In the genomic region with DNA sequence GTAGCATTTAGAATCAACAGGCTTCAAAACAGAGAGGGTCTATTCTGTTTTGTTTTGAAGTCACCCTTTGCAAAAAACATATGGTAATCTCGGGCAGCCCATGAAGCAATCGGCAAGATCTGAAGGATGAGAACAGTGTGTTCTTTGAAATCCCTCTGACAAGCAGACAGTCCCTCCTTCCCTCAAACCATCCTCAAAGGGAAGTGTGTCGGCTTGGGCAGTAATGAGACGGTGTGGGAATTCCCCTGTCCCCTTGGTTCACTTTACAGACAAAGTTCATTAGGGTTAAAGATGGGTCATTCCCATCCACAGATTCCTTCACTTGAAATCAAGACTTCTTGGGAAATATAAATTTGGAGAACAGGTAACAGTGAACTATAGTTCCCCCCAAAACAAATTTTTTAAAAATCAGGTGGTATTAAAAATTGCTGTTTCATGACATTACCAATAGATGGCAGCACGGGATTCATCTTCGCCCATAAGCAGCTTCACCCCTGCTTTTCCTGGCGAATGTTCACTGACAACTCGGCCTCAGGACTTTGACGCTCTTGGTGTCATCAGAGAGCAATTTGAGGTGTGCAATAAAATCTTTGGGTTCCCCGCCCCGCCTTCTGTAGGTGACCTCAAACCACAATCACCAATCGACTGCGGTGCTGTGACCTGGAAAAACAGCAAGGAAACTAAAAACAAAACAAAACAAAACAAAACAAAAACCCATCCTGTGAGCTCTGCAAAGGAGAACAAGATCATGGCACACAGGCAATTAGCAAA, we compare ENCODE assay signal across 1 cellular context.
TF ChIP-seq lines count a peak whose summit lies in the region.

No MANE protein-coding gene starts in this region.

TF ChIP-seq in GM12878, 131 proteins besides CTCF, POLR2A, EP300 and RAD21 (continued from another document and continues in another):
- TF ChIP-seq ZBTB40 (IDR thresholded peaks at IDR 0.05; ENCODE audit: borderline replicate concordance) (no peak), TARDBP (IDR thresholded peaks at IDR 0.05; ENCODE audit: borderline replicate concordance) (peak; percentile 43; the same call in 1 of the 2 replicates), ATF7 (IDR thresholded peaks at IDR 0.05; ENCODE audit: low read depth) (peak; percentile 81), ESRRA (IDR thresholded peaks at IDR 0.05; ENCODE audit: low read length) (no peak), SIX5 (IDR thresholded peaks at IDR 0.05; ENCODE audit: low read depth, low read length, severe bottlenecking) (no peak), CREB1 (IDR thresholded peaks at IDR 0.05; ENCODE audit: low read depth) (peak; percentile 92), MYB (IDR thresholded peaks at IDR 0.05; ENCODE audit: borderline replicate concordance, low read depth, low read length) (no peak), ZNF207 (IDR thresholded peaks at IDR 0.05; ENCODE audit: borderline replicate concordance) (peak; percentile 69; the same call in 1 of the 2 replicates), SRF (IDR thresholded peaks at IDR 0.05; ENCODE audit: low read depth in 2 of 2, low read length in 2 of 2) (0 out of 4 replicates have a peak, but pooled peaks of 1 of the 2 experiments have one; percentile 36), JUNB (IDR thresholded peaks at IDR 0.05) (peak; percentile 18), FOXK2 (IDR thresholded peaks at IDR 0.05) (0 out of 2 replicates have a peak, but pooled peaks have one; percentile 36), IRF5 (IDR thresholded peaks at IDR 0.05; ENCODE audit: borderline replicate concordance) (peak; percentile 84), NBN (IDR thresholded peaks at IDR 0.05) (peak; percentile 95), RCOR1 (conservative IDR thresholded peaks at IDR 0.05; ENCODE audit: low read depth, low read length) (no peak), ETV6 (conservative IDR thresholded peaks at IDR 0.05 in 1 of 2, IDR thresholded peaks at IDR 0.05 in 1 of 2; ENCODE audit: borderline replicate concordance in 1 of 2, low read depth in 1 of 2) (peak in 1 of 2 experiments; percentile 56; a peak in 1 of 4 replicates), HDAC2 (IDR thresholded peaks at IDR 0.05) (no peak), CBX5 (IDR thresholded peaks at IDR 0.05; ENCODE audit: low read depth) (peak; percentile 89; the same call in 1 of the 2 replicates), POU2F2 (IDR thresholded peaks at IDR 0.05; ENCODE audit: borderline replicate concordance, low read depth, low read length) (0 out of 3 replicates have a peak, but pooled peaks have one; percentile 13), NFYA (IDR thresholded peaks at IDR 0.05; ENCODE audit: borderline replicate concordance, low read depth, low read length) (no peak), NKRF (conservative IDR thresholded peaks at IDR 0.05) (peak; percentile 24), CEBPB (IDR thresholded peaks at IDR 0.05; ENCODE audit: borderline replicate concordance in 1 of 2, low read depth in 2 of 2, low read length in 2 of 2) (no peak; a peak in 1 of 4 replicates), MLLT1 (IDR thresholded peaks at IDR 0.05) (peak; percentile 98), MXI1 (IDR thresholded peaks at IDR 0.05; ENCODE audit: low read depth, low read length) (peak; percentile 72), WRNIP1 (IDR thresholded peaks at IDR 0.05; ENCODE audit: borderline replicate concordance, low read depth, low read length) (no peak), BHLHE40 (IDR thresholded peaks at IDR 0.05; ENCODE audit: borderline replicate concordance in 1 of 2, low read depth in 2 of 2, low read length in 1 of 2) (peak; percentile 53 to 61; a peak in 2 of 4 replicates), NFXL1 (IDR thresholded peaks at IDR 0.05; ENCODE audit: borderline replicate concordance) (no peak), BACH1 (IDR thresholded peaks at IDR 0.05; ENCODE audit: borderline replicate concordance) (no peak), ZNF274 (IDR thresholded peaks at IDR 0.05; ENCODE audit: insufficient read depth, insufficient read length) (no peak), NR2F1 (conservative IDR thresholded peaks at IDR 0.05) (peak; percentile 86), MEF2B (IDR thresholded peaks at IDR 0.05; ENCODE audit: partially characterized antibody, poor library complexity, severe bottlenecking) (peak; percentile 48), ZNF217 (IDR thresholded peaks at IDR 0.05) (no peak), LARP7 (IDR thresholded peaks at IDR 0.05) (no peak), BCL11A (IDR thresholded peaks at IDR 0.05; ENCODE audit: low read depth, low read length) (no peak; the same call in 1 of the 2 replicates), CBX3 (IDR thresholded peaks at IDR 0.05; ENCODE audit: borderline replicate concordance, low read depth) (no peak), PAX5 (IDR thresholded peaks at IDR 0.05; ENCODE audit: borderline replicate concordance, low read depth, low read length) (0 out of 2 replicates have a peak, but pooled peaks have one; percentile 24), EZH2 (IDR thresholded peaks at IDR 0.05; ENCODE audit: borderline replicate concordance, control insufficient read depth, low read depth, low read length) (no peak), HDGF (IDR thresholded peaks at IDR 0.05) (peak; percentile 88; the same call in 1 of the 2 replicates), MTA2 (IDR thresholded peaks at IDR 0.05; ENCODE audit: low read depth) (peak; percentile 85), SMAD1 (IDR thresholded peaks at IDR 0.05; ENCODE audit: low read depth, partially characterized antibody) (no peak), KLF5 (IDR thresholded peaks at IDR 0.05; ENCODE audit: partially characterized antibody) (peak; percentile 38)
- TF ChIP-seq, protein P1, sequence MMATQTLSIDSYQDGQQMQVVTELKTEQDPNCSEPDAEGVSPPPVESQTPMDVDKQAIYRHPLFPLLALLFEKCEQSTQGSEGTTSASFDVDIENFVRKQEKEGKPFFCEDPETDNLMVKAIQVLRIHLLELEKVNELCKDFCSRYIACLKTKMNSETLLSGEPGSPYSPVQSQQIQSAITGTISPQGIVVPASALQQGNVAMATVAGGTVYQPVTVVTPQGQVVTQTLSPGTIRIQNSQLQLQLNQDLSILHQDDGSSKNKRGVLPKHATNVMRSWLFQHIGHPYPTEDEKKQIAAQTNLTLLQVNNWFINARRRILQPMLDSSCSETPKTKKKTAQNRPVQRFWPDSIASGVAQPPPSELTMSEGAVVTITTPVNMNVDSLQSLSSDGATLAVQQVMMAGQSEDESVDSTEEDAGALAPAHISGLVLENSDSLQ (IDR thresholded peaks at IDR 0.05), result peak; percentile 12
- TF ChIP-seq, protein P2, sequence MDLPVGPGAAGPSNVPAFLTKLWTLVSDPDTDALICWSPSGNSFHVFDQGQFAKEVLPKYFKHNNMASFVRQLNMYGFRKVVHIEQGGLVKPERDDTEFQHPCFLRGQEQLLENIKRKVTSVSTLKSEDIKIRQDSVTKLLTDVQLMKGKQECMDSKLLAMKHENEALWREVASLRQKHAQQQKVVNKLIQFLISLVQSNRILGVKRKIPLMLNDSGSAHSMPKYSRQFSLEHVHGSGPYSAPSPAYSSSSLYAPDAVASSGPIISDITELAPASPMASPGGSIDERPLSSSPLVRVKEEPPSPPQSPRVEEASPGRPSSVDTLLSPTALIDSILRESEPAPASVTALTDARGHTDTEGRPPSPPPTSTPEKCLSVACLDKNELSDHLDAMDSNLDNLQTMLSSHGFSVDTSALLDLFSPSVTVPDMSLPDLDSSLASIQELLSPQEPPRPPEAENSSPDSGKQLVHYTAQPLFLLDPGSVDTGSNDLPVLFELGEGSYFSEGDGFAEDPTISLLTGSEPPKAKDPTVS (IDR thresholded peaks at IDR 0.05; ENCODE audit: low read depth, low read length), result 0 out of 2 replicates have a peak, but pooled peaks have one; percentile 58
- TF ChIP-seq, protein P3, sequence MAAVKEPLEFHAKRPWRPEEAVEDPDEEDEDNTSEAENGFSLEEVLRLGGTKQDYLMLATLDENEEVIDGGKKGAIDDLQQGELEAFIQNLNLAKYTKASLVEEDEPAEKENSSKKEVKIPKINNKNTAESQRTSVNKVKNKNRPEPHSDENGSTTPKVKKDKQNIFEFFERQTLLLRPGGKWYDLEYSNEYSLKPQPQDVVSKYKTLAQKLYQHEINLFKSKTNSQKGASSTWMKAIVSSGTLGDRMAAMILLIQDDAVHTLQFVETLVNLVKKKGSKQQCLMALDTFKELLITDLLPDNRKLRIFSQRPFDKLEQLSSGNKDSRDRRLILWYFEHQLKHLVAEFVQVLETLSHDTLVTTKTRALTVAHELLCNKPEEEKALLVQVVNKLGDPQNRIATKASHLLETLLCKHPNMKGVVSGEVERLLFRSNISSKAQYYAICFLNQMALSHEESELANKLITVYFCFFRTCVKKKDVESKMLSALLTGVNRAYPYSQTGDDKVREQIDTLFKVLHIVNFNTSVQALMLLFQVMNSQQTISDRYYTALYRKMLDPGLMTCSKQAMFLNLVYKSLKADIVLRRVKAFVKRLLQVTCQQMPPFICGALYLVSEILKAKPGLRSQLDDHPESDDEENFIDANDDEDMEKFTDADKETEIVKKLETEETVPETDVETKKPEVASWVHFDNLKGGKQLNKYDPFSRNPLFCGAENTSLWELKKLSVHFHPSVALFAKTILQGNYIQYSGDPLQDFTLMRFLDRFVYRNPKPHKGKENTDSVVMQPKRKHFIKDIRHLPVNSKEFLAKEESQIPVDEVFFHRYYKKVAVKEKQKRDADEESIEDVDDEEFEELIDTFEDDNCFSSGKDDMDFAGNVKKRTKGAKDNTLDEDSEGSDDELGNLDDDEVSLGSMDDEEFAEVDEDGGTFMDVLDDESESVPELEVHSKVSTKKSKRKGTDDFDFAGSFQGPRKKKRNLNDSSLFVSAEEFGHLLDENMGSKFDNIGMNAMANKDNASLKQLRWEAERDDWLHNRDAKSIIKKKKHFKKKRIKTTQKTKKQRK (IDR thresholded peaks at IDR 0.05; ENCODE audit: low read depth, low read length), result no peak
- TF ChIP-seq, protein P4, sequence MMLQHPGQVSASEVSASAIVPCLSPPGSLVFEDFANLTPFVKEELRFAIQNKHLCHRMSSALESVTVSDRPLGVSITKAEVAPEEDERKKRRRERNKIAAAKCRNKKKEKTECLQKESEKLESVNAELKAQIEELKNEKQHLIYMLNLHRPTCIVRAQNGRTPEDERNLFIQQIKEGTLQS (IDR thresholded peaks at IDR 0.05; ENCODE audit: borderline replicate concordance, extremely low read depth, low read depth, low read length), result no peak
